17 cellular contexts compared by ENCODE assay signal in genomic region chr20:56430957-56431356, GRCh38. TPM values are rescaled to one million over a fixed set of nuclear protein-coding genes. Genes with fewer than 3 reads are reported as not detected.
DNase-seq lines count a peak whose midpoint lies in the region; ATAC-seq and TF ChIP-seq lines count a peak whose summit lies in the region.
"Had no signal": no experiment of that assay in that cellular context is flagged by ENCODE, and none has a peak within 500 bp of the region (broad histone marks: within the 10 kb centered on the region; RNA-seq: fewer than 3 reads in every experiment).

No MANE protein-coding gene starts in this region.

- H3K27ac Mint-ChIP-seq in activated naive CD4-positive, alpha-beta T cell treated with anti-CD3 and anti-CD28 coated beads, Interleukin-2, amount 50 U/mL, for 24 hours: peak overlapping the region; percentile 94
- no peak overlapping the region for H3K27ac Mint-ChIP-seq in activated naive CD4-positive, alpha-beta T cell treated with anti-CD3 and anti-CD28 coated beads, Interleukin-2, amount 50 U/mL, for 72 hours
- peak overlapping the region; percentile 53 for H3K27ac Mint-ChIP-seq in T-helper 17 cell
- H3K27ac Mint-ChIP-seq in dendritic cell treated with granulocyte-macrophage colony-stimulating factor and Interleukin-4, amounts not matched to agents 40 ng/mL and 50 ng/mL, for 4 days: peak overlapping the region; percentile 19
- no peak overlapping the region for H3K27ac Mint-ChIP-seq in effector memory CD8-positive, alpha-beta T cell

- peak overlapping the region; percentile 34 for H3K27ac ChIP-seq in upper lobe of right lung
- H3K27ac ChIP-seq: C4-2B had no signal

- peaks cover 37% of the 10 kb centered on the region for H3K4me1 ChIP-seq in upper lobe of right lung

- ATAC-seq in activated naive CD4-positive, alpha-beta T cell treated with anti-CD3 and anti-CD28 coated beads, Interleukin-2, amount 50 U/mL, for 72 hours: no peak
- ATAC-seq in T-helper 17 cell: no peak
- no peak for ATAC-seq in upper lobe of right lung
- ATAC-seq in effector memory CD8-positive, alpha-beta T cell (replicated peaks): no peak
- ATAC-seq: PC-3 had no signal

- H3K27me3 Mint-ChIP-seq in activated naive CD4-positive, alpha-beta T cell treated with anti-CD3 and anti-CD28 coated beads, Interleukin-2, amount 50 U/mL, for 24 hours: no peaks in the 10 kb centered on the region
- no peaks in the 10 kb centered on the region for H3K27me3 Mint-ChIP-seq in T-helper 17 cell
- peaks cover 4% of the 10 kb centered on the region for H3K27me3 Mint-ChIP-seq in dendritic cell treated with granulocyte-macrophage colony-stimulating factor and Interleukin-4, amounts not matched to agents 40 ng/mL and 50 ng/mL, for 4 days
- H3K27me3 Mint-ChIP-seq in effector memory CD8-positive, alpha-beta T cell: no peaks in the 10 kb centered on the region

- DNase-seq in activated naive CD4-positive, alpha-beta T cell treated with anti-CD3 and anti-CD28 coated beads, Interleukin-2, amount 50 U/mL, for 72 hours (ENCODE audit: low spot score in 2 of 2): no peak
- DNase-seq in T-helper 17 cell: no peak
- no peak for DNase-seq in upper lobe of right lung
- no peak for DNase-seq in globus pallidus (ENCODE audit: low spot score)
- DNase-seq in NCI-H2227 treated with DMSO at 0.1 percent for 48 hours (lab: John Stamatoyannopoulos, UW): no peak
- DNase-seq in effector memory CD8-positive, alpha-beta T cell: no peak
- DNase-seq: DMS53, HCEC 1CT, KG1, NCI-H1048, NCI-H146, NCI-H2081 treated with DMSO at 0.1 percent for 48 hours, NCI-H345, PC-3 had no signal

- TF ChIP-seq CTCF in upper lobe of right lung (IDR thresholded peaks at IDR 0.05): no peak

- H3K9me3 Mint-ChIP-seq in activated naive CD4-positive, alpha-beta T cell treated with anti-CD3 and anti-CD28 coated beads, Interleukin-2, amount 50 U/mL, for 24 hours: no peaks in the 10 kb centered on the region
- peaks cover 0 to 3% of the 10 kb centered on the region in 2 donors for H3K9me3 Mint-ChIP-seq in activated naive CD4-positive, alpha-beta T cell treated with anti-CD3 and anti-CD28 coated beads, Interleukin-2, amount 50 U/mL, for 72 hours
- H3K9me3 Mint-ChIP-seq in dendritic cell treated with granulocyte-macrophage colony-stimulating factor and Interleukin-4, amounts not matched to agents 40 ng/mL and 50 ng/mL, for 4 days: no peaks in the 10 kb centered on the region
- H3K9me3 Mint-ChIP-seq in effector memory CD8-positive, alpha-beta T cell: peaks cover 0 to 1% of the 10 kb centered on the region in 2 donors

- H3K27me3 ChIP-seq in upper lobe of right lung: no peaks in the 10 kb centered on the region

- H3K4me1 Mint-ChIP-seq in activated naive CD4-positive, alpha-beta T cell treated with anti-CD3 and anti-CD28 coated beads, Interleukin-2, amount 50 U/mL, for 24 hours: peaks cover 63% of the 10 kb centered on the region
- peaks cover 36% of the 10 kb centered on the region for H3K4me1 Mint-ChIP-seq in T-helper 17 cell
- H3K4me1 Mint-ChIP-seq in dendritic cell treated with granulocyte-macrophage colony-stimulating factor and Interleukin-4, amounts not matched to agents 40 ng/mL and 50 ng/mL, for 4 days (ENCODE audit: low read depth): peaks cover 78% of the 10 kb centered on the region
- H3K4me1 Mint-ChIP-seq in effector memory CD8-positive, alpha-beta T cell (ENCODE audit: low read depth in 2 of 2): peaks cover 36% of the 10 kb centered on the region in 2 donors

- peaks cover 11% of the 10 kb centered on the region for H3K36me3 Mint-ChIP-seq in activated naive CD4-positive, alpha-beta T cell treated with anti-CD3 and anti-CD28 coated beads, Interleukin-2, amount 50 U/mL, for 24 hours
- H3K36me3 Mint-ChIP-seq in activated naive CD4-positive, alpha-beta T cell treated with anti-CD3 and anti-CD28 coated beads, Interleukin-2, amount 50 U/mL, for 72 hours: peaks cover 0 to 18% of the 10 kb centered on the region in 2 donors
- H3K36me3 Mint-ChIP-seq in T-helper 17 cell (ENCODE audit: low read depth): peaks cover 2% of the 10 kb centered on the region
- peaks cover 50% of the 10 kb centered on the region for H3K36me3 Mint-ChIP-seq in dendritic cell treated with granulocyte-macrophage colony-stimulating factor and Interleukin-4, amounts not matched to agents 40 ng/mL and 50 ng/mL, for 4 days (ENCODE audit: low read depth)
- peaks cover 2% of the 10 kb centered on the region for H3K36me3 Mint-ChIP-seq in effector memory CD8-positive, alpha-beta T cell (ENCODE audit: insufficient read depth)

- no peaks in the 10 kb centered on the region for H3K36me3 ChIP-seq in upper lobe of right lung

- H3K4me3 ChIP-seq in upper lobe of right lung: no peak overlapping the region

- H3K4me3 Mint-ChIP-seq in activated naive CD4-positive, alpha-beta T cell treated with anti-CD3 and anti-CD28 coated beads, Interleukin-2, amount 50 U/mL, for 24 hours: peak overlapping the region; percentile 45
- H3K4me3 Mint-ChIP-seq in T-helper 17 cell: no peak overlapping the region
- H3K4me3 Mint-ChIP-seq in dendritic cell treated with granulocyte-macrophage colony-stimulating factor and Interleukin-4, amounts not matched to agents 40 ng/mL and 50 ng/mL, for 4 days: no peak overlapping the region
- no peak overlapping the region for H3K4me3 Mint-ChIP-seq in effector memory CD8-positive, alpha-beta T cell

- H3K9me3 ChIP-seq in T-helper 17 cell (ENCODE audit: control insufficient read depth, low read length, poor library complexity, severe bottlenecking) (no peaks in the 10 kb centered on the region), upper lobe of right lung (no peaks in the 10 kb centered on the region)

- intact Hi-C loops in dendritic cell treated with granulocyte-macrophage colony-stimulating factor and Interleukin-4, amounts not matched to agents 40 ng/mL and 50 ng/mL, for 4 days (cut with micrococcal nuclease): no loop called here
- intact Hi-C loops in upper lobe of right lung (cut with DNase I): no loop called here

RNA-seq across cellular contexts. Expression of gene CASS4, which starts 18.9 kb away (rescaled TPM):
- total RNA-seq in activated naive CD4-positive, alpha-beta T cell treated with anti-CD3 and anti-CD28 coated beads, Interleukin-2, amount 50 U/mL, for 72 hours: 1 to 10 TPM; 5.1 to 6.5 TPM
- total RNA-seq in T-helper 17 cell: 10 to 100 TPM in 1 of 2 donors, 1 to 10 TPM in 1; 7.1 to 18.6 TPM
- total RNA-seq in upper lobe of right lung: 40.2 TPM

RNA-seq across cellular contexts. Expression of gene RTF2, which starts 37.5 kb away (rescaled TPM):
- 10 to 100 TPM; 75.8 to 85.5 TPM for total RNA-seq in activated naive CD4-positive, alpha-beta T cell treated with anti-CD3 and anti-CD28 coated beads, Interleukin-2, amount 50 U/mL, for 72 hours
- 10 to 100 TPM; 62.3 to 62.6 TPM for total RNA-seq in T-helper 17 cell
- total RNA-seq in upper lobe of right lung: 77.4 TPM

RNA-seq across cellular contexts. Expression of gene CSTF1, which starts 38.5 kb away (rescaled TPM):
- total RNA-seq in activated naive CD4-positive, alpha-beta T cell treated with anti-CD3 and anti-CD28 coated beads, Interleukin-2, amount 50 U/mL, for 72 hours: 10 to 100 TPM; 68.5 to 88.7 TPM
- total RNA-seq in T-helper 17 cell: 10 to 100 TPM; 21.8 to 23.7 TPM
- total RNA-seq in upper lobe of right lung: 27.8 TPM

RNA-seq across cellular contexts. Expression of gene AURKA, which starts 38.9 kb away (rescaled TPM):
- total RNA-seq in activated naive CD4-positive, alpha-beta T cell treated with anti-CD3 and anti-CD28 coated beads, Interleukin-2, amount 50 U/mL, for 72 hours: 100 to 1,000 TPM in 1 of 2 donors, 10 to 100 TPM in 1; 93.0 to 130 TPM
- 1 to 10 TPM in 1 of 2 donors, under 1 TPM in 1; 0.92 to 1.0 TPM for total RNA-seq in T-helper 17 cell
- 1.5 TPM for total RNA-seq in upper lobe of right lung

Comparison
In these comparisons a context has a peak if more than half of its experiments do, and no peak if none do; other contexts are left out.
1. H3K27ac Mint-ChIP-seq: peak in activated naive CD4-positive, alpha-beta T cell treated with anti-CD3 and anti-CD28 coated beads, Interleukin-2, amount 50 U/mL, for 24 hours (single experiment), T-helper 17 cell (single experiment) and dendritic cell treated with granulocyte-macrophage colony-stimulating factor and Interleukin-4, amounts not matched to agents 40 ng/mL and 50 ng/mL, for 4 days (single experiment); none in activated naive CD4-positive, alpha-beta T cell treated with anti-CD3 and anti-CD28 coated beads, Interleukin-2, amount 50 U/mL, for 72 hours (0 of 2) and effector memory CD8-positive, alpha-beta T cell (0 of 2).